Comparison of ENCODE assay signal across 8 cellular contexts in genomic region chr1:204506091-204506968, GRCh38. TPM values are rescaled to one million over a fixed set of nuclear protein-coding genes. Genes with fewer than 3 reads are reported as not detected.
DNase-seq lines count a peak whose midpoint lies in the region; ATAC-seq and TF ChIP-seq lines count a peak whose summit lies in the region.

No MANE protein-coding gene starts in this region.

- no peaks in the 10 kb centered on the region for H3K36me3 ChIP-seq in A673 (ENCODE audit: insufficient read depth, low read length, poor library complexity, severe bottlenecking)

- intact Hi-C loops in A673 (cut with micrococcal nuclease; ENCODE audit: unreplicated experiment), result loop anchor here (5.0 kb wide), 1 partner anchor 644 kb away; the partner anchor contains the start of gene SNRPE

- H3K4me3 ChIP-seq in A673 (ENCODE audit: low read depth, low read length, poor library complexity, severe bottlenecking), result peak overlapping the region; percentile 59

- H3K27me3 ChIP-seq in A673 (replicated peaks; ENCODE audit: insufficient read depth, low read depth, low read length, poor library complexity), result peaks cover 4% of the 10 kb centered on the region

- BruUV-seq in A673 (replicated peaks; lab: Mats Ljungman, UMichigan), result no TSS peak

- TF ChIP-seq CTCF in A673 (conservative IDR thresholded peaks at IDR 0.05; ENCODE audit: low read depth, low read length) (no peak), VCaP (conservative IDR thresholded peaks at IDR 0.05) (no peak)

- peaks cover 24% of the 10 kb centered on the region for H3K4me1 ChIP-seq in A673 (ENCODE audit: insufficient read depth, low read length, poor library complexity, severe bottlenecking)

- DNase-seq in A673 (ENCODE audit: low spot score) (peak; percentile 96), NCI-H2196 (lab: John Stamatoyannopoulos, UW; ENCODE audit: unreplicated experiment) (peak; percentile 80), cerebellum (ENCODE audit: low spot score) (peak; percentile 55), kidney tubule cell (ENCODE audit: low spot score) (peak; percentile 96)
- peak; percentile 31 to 59 for DNase-seq in stimulated activated CD4-positive, alpha-beta T cell treated with anti-CD3 and anti-CD28 coated beads, Interleukin-1b, Interleukin-23, amount 100 ng/mL, for 1 hour (ENCODE audit: low read depth in 2 of 2)

- CTCF ChIA-PET in A673 (lab: Charles Lee), result interaction anchor here (0.6 to 1.6 kb wide), 3 partner anchors 60 to 332 kb away, joined by 4 to 13 read pairs (median 5); no protein-coding TSS in a partner anchor

- ATAC-seq in GM18870 (IDR thresholded peaks at IDR 0.05; ENCODE audit: unreplicated experiment) (peak; percentile 63), HG03139 (IDR thresholded peaks at IDR 0.05; ENCODE audit: unreplicated experiment) (peak; percentile 60)

- H3K27ac ChIP-seq in A673 (ENCODE audit: low read depth, low read length, poor library complexity, severe bottlenecking) (peak overlapping the region; percentile 97), VCaP (peak overlapping the region; percentile 92)

- POLR2A ChIA-PET in A673 (lab: Charles Lee; ENCODE audit: low non-redundant PET), result interaction anchor here (0.7 to 0.9 kb wide), 2 partner anchors 11 to 316 kb away, joined by 3 to 6 read pairs; no protein-coding TSS in a partner anchor

- H3K9me3 ChIP-seq in A673 (ENCODE audit: low read depth, low read length, poor library complexity, severe bottlenecking), result no peaks in the 10 kb centered on the region

RNA-seq across cellular contexts. Expression of gene MDM4, which starts 9.9 kb away (rescaled TPM):
- total RNA-seq in A673 (2021) (71.3 and 86.1 TPM in 2 replicates), cerebellum (116 TPM)

RNA-seq across cellular contexts. Expression of gene PIK3C2B, which starts 11.7 kb away (rescaled TPM):
- total RNA-seq in A673 (2021) (18.0 and 25.5 TPM in 2 replicates), cerebellum (32.3 TPM)

Comparison
In these comparisons a context has a peak if more than half of its experiments do, and no peak if none do; other contexts are left out.
1. Peak in every context shown above with its lines: DNase-seq, ATAC-seq, H3K4me3 ChIP-seq and H3K27ac ChIP-seq.
2. DNase-seq: peak in every context shown above with its lines; median percentile 96 in A673; 96 in kidney tubule cell; 80 in NCI-H2196; 55 in cerebellum; 45 in stimulated activated CD4-positive, alpha-beta T cell treated with anti-CD3 and anti-CD28 coated beads, Interleukin-1b, Interleukin-23, amount 100 ng/mL, for 1 hour.